In the genomic region with DNA sequence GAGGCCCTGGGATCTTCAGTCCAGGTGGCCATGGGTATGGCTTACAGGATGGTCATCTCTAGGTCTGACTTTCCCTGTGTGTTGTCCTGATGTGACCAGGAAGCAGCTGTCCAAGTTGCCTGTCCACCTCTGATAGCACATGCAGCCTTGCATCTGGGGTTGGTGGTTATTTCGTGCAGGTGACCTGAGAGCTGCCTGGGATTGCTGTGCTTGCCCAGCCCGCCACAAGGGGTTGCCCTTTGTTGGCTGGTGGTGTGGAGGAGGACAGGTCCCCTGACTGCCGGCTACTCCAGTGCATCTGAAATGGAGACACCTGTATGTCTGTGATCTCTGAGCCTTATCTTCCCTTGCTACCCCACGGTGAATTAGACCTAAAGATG, we compare ENCODE assay signal across 9 cellular contexts.
DNase-seq lines count a peak whose midpoint lies in the region; ATAC-seq, FAIRE-seq and TF ChIP-seq lines count a peak whose summit lies in the region.
"Had no signal": no experiment of that assay in that cellular context is flagged by ENCODE, and none has a peak within 500 bp of the region (broad histone marks: within the 10 kb centered on the region; RNA-seq: fewer than 3 reads in every experiment).

No MANE protein-coding gene starts in this region.

- DNase-seq in activated naive CD8-positive, alpha-beta T cell treated with anti-CD3 and anti-CD28 coated beads, Interleukin-2, amount 50 U/mL, for 24 hours: no peak
- DNase-seq in activated naive CD8-positive, alpha-beta T cell treated with anti-CD3 and anti-CD28 coated beads for 36 hours: no peak
- no peak for DNase-seq in astrocyte (ENCODE audit: low read depth)
- DNase-seq in upper lobe of left lung: no peak
- DNase-seq in testis: no peak
- no peak for DNase-seq in NOMO-1 treated with dmso at 0.1 percent for 144 hours (lab: John Stamatoyannopoulos, UW; ENCODE audit: unreplicated experiment)
- DNase-seq in HuH-7.5 (ENCODE audit: low spot score): no peak

- H3K36me3 ChIP-seq in astrocyte (ENCODE audit: insufficient read depth, low read length) (no peaks in the 10 kb centered on the region), upper lobe of left lung (no peaks in the 10 kb centered on the region), testis (ENCODE audit: low read depth, missing control alignments) (no peaks in the 10 kb centered on the region)

- H3K27me3 Mint-ChIP-seq in activated naive CD8-positive, alpha-beta T cell treated with anti-CD3 and anti-CD28 coated beads, Interleukin-2, amount 50 U/mL, for 24 hours: no peaks in the 10 kb centered on the region
- no peaks in the 10 kb centered on the region for H3K27me3 Mint-ChIP-seq in activated naive CD8-positive, alpha-beta T cell treated with anti-CD3 and anti-CD28 coated beads for 36 hours
- no peaks in the 10 kb centered on the region for H3K27me3 Mint-ChIP-seq in astrocyte (ENCODE audit: low read depth, unreplicated experiment)

- FAIRE-seq in astrocyte (lab: Jason Lieb, UNC): no peak
- FAIRE-seq: frontal cortex had no signal

- no peak overlapping the region for H3K27ac Mint-ChIP-seq in activated naive CD8-positive, alpha-beta T cell treated with anti-CD3 and anti-CD28 coated beads, Interleukin-2, amount 50 U/mL, for 24 hours
- H3K27ac Mint-ChIP-seq in activated naive CD8-positive, alpha-beta T cell treated with anti-CD3 and anti-CD28 coated beads for 36 hours: no peak overlapping the region
- H3K27ac Mint-ChIP-seq in astrocyte (ENCODE audit: unreplicated experiment): no peak overlapping the region

- no peaks in the 10 kb centered on the region for H4K20me1 ChIP-seq in astrocyte (ENCODE audit: insufficient read depth, low read length)

- no peaks in the 10 kb centered on the region for H3K9me3 ChIP-seq in astrocyte (ENCODE audit: insufficient read depth, low read depth, low read length)
- no peaks in the 10 kb centered on the region for H3K9me3 ChIP-seq in upper lobe of left lung
- no peaks in the 10 kb centered on the region for H3K9me3 ChIP-seq in testis

- H3K4me1 Mint-ChIP-seq in activated naive CD8-positive, alpha-beta T cell treated with anti-CD3 and anti-CD28 coated beads, Interleukin-2, amount 50 U/mL, for 24 hours: peaks cover 53% of the 10 kb centered on the region
- peaks cover 43% of the 10 kb centered on the region for H3K4me1 Mint-ChIP-seq in activated naive CD8-positive, alpha-beta T cell treated with anti-CD3 and anti-CD28 coated beads for 36 hours
- peaks cover 54% of the 10 kb centered on the region for H3K4me1 Mint-ChIP-seq in astrocyte (ENCODE audit: low read depth, unreplicated experiment)

- H3K9ac ChIP-seq in astrocyte (ENCODE audit: low read length): no peak overlapping the region

- ATAC-seq in activated naive CD8-positive, alpha-beta T cell treated with anti-CD3 and anti-CD28 coated beads, Interleukin-2, amount 50 U/mL, for 24 hours: peak; percentile 54
- peak; percentile 21 to 51 for ATAC-seq in upper lobe of left lung (ENCODE audit: low FRiP score in 2 of 2)

- H3K27ac ChIP-seq in astrocyte (ENCODE audit: low read depth, low read length): peak overlapping the region; percentile 12
- H3K27ac ChIP-seq in layer of hippocampus (ENCODE audit: low read depth, low read length): peak overlapping the region; percentile 67
- H3K27ac ChIP-seq in upper lobe of left lung: peak overlapping the region; percentile 33 to 59 (median 50)
- no peak overlapping the region for H3K27ac ChIP-seq in testis

- 57 to 83% methylated on average over 1 to 4 of the region's 4 CpGs for WGBS in upper lobe of left lung, 2 donors
- 82 to 94% methylated on average over 2 to 4 of the region's 4 CpGs for WGBS in testis, 2 donors

- TF ChIP-seq POLR2A in upper lobe of left lung (IDR thresholded peaks at IDR 0.05): no peak
- TF ChIP-seq POLR2A in testis (IDR thresholded peaks at IDR 0.05): no peak

- intact Hi-C loops in testis (cut with DNase I; ENCODE audit: low total_unique reads): no loop called here

- H3K79me2 ChIP-seq in astrocyte (ENCODE audit: insufficient read depth, low read length): no peaks in the 10 kb centered on the region

- no peak overlapping the region for H2AFZ ChIP-seq in astrocyte (ENCODE audit: low read depth, low read length)

- H3K4me3 Mint-ChIP-seq in activated naive CD8-positive, alpha-beta T cell treated with anti-CD3 and anti-CD28 coated beads, Interleukin-2, amount 50 U/mL, for 24 hours: no peak overlapping the region
- no peak overlapping the region for H3K4me3 Mint-ChIP-seq in activated naive CD8-positive, alpha-beta T cell treated with anti-CD3 and anti-CD28 coated beads for 36 hours
- H3K4me3 Mint-ChIP-seq in astrocyte (ENCODE audit: unreplicated experiment): no peak overlapping the region

- H3K27me3 ChIP-seq in astrocyte (ENCODE audit: insufficient read depth, low read length) (no peaks in the 10 kb centered on the region), layer of hippocampus (ENCODE audit: control insufficient read depth, insufficient read depth, low read length) (no peaks in the 10 kb centered on the region), upper lobe of left lung (no peaks in the 10 kb centered on the region), testis (no peaks in the 10 kb centered on the region)

- TF ChIP-seq CTCF in astrocyte (IDR thresholded peaks at IDR 0.05; ENCODE audit: insufficient read depth, low read depth, low read length) (no peak), upper lobe of left lung (IDR thresholded peaks at IDR 0.05) (peak in 1 of 6 experiments; percentile 6), testis (IDR thresholded peaks at IDR 0.05) (no peak)

- H3K4me2 ChIP-seq in astrocyte (ENCODE audit: low read length): peak overlapping the region; percentile 72

- H3K4me1 ChIP-seq in astrocyte (ENCODE audit: insufficient read depth, low read length): peaks cover 34% of the 10 kb centered on the region
- peaks cover 49 to 61% (median 55%) of the 10 kb centered on the region in 4 donors for H3K4me1 ChIP-seq in upper lobe of left lung
- peaks cover 11% of the 10 kb centered on the region for H3K4me1 ChIP-seq in testis

- peaks cover 4% of the 10 kb centered on the region for H3K9me3 Mint-ChIP-seq in activated naive CD8-positive, alpha-beta T cell treated with anti-CD3 and anti-CD28 coated beads, Interleukin-2, amount 50 U/mL, for 24 hours
- H3K9me3 Mint-ChIP-seq in activated naive CD8-positive, alpha-beta T cell treated with anti-CD3 and anti-CD28 coated beads for 36 hours: peaks cover 5% of the 10 kb centered on the region
- peaks cover 5% of the 10 kb centered on the region for H3K9me3 Mint-ChIP-seq in astrocyte (ENCODE audit: unreplicated experiment)

- no peak for TF ChIP-seq EP300 in upper lobe of left lung (IDR thresholded peaks at IDR 0.05)

- H3K36me3 Mint-ChIP-seq in activated naive CD8-positive, alpha-beta T cell treated with anti-CD3 and anti-CD28 coated beads, Interleukin-2, amount 50 U/mL, for 24 hours (ENCODE audit: low read depth): peaks cover 13% of the 10 kb centered on the region
- peaks cover 32% of the 10 kb centered on the region for H3K36me3 Mint-ChIP-seq in activated naive CD8-positive, alpha-beta T cell treated with anti-CD3 and anti-CD28 coated beads for 36 hours
- no peaks in the 10 kb centered on the region for H3K36me3 Mint-ChIP-seq in astrocyte (ENCODE audit: low read depth, unreplicated experiment)

- no peak overlapping the region for H3K4me3 ChIP-seq in astrocyte (ENCODE audit: insufficient read depth, low read depth, low read length)
- no peak overlapping the region for H3K4me3 ChIP-seq in upper lobe of left lung
- H3K4me3 ChIP-seq in testis: no peak overlapping the region

Comparison
In these comparisons a context has a peak if more than half of its experiments do, and no peak if none do; other contexts are left out.
1. H3K27ac ChIP-seq: peak in astrocyte (single experiment), layer of hippocampus (single experiment) and upper lobe of left lung (4 of 4); none in testis (0 of 2).